In genomic region chr6:166765234-166765541, GRCh38 we compare ENCODE assay signal across 20 cellular contexts.
A peak's percentile ranks its signal among the peaks of the same experiment; 100 is the strongest.
DNase-seq lines count a peak whose midpoint lies in the region; ATAC-seq and TF ChIP-seq lines count a peak whose summit lies in the region.
"Had no signal": no experiment of that assay in that cellular context is flagged by ENCODE, and none has a peak within 500 bp of the region (broad histone marks: within the 10 kb centered on the region; RNA-seq: fewer than 3 reads in every experiment).

No MANE protein-coding gene starts in this region.

- H3K27me3 Mint-ChIP-seq in H9 (ENCODE audit: low read depth), result peaks cover 2% of the 10 kb centered on the region
- H3K27me3 Mint-ChIP-seq in activated CD8-positive, alpha-beta memory T cell treated with anti-CD3 and anti-CD28 coated beads, Interleukin-2, amount 10 ng/mL, durations not matched to agents 7 days and 5 days, result peaks cover 11% of the 10 kb centered on the region

- no peak overlapping the region for H4K5ac ChIP-seq in H9 (ENCODE audit: insufficient read length, low read depth, low read length)

- intact Hi-C loops in breast epithelium (cut with DNase I; ENCODE audit: low total_unique reads), result no loop called here

- H3K4me1 ChIP-seq in H9 (ENCODE audit: insufficient read depth, low read length), result peaks cover 3% of the 10 kb centered on the region; the same call in 1 of the 2 replicates
- H3K4me1 ChIP-seq in neutrophil (ENCODE audit: control insufficient read depth in 1 of 2, insufficient read depth in 1 of 2, low read depth in 1 of 2, low read length in 1 of 2), result peaks cover 30 to 45% of the 10 kb centered on the region in 2 experiments
- no peaks in the 10 kb centered on the region for H3K4me1 ChIP-seq in breast epithelium
- H3K4me1 ChIP-seq: Caco-2 had no signal

- H3K27me3 ChIP-seq in H9 (ENCODE audit: insufficient read depth, low read length) (no peaks in the 10 kb centered on the region), neutrophil (no peaks in the 10 kb centered on the region), breast epithelium (no peaks in the 10 kb centered on the region)
- H3K27me3 ChIP-seq: BLaER1 had no signal

- no peak overlapping the region for H2BK5ac ChIP-seq in H9 (ENCODE audit: insufficient read length, low read length)

- no peak overlapping the region for H3K4me2 ChIP-seq in H9 (ENCODE audit: insufficient read depth, insufficient read length, low read length)
- H3K4me2 ChIP-seq: BLaER1 had no signal

- H3K9me3 ChIP-seq in H9 (ENCODE audit: control insufficient read depth, low read depth, low read length), result no peaks in the 10 kb centered on the region
- no peaks in the 10 kb centered on the region for H3K9me3 ChIP-seq in neutrophil
- no peaks in the 10 kb centered on the region for H3K9me3 ChIP-seq in breast epithelium
- H3K9me3 ChIP-seq: BLaER1, Caco-2 had no signal

- H2BK120ac ChIP-seq in H9 (ENCODE audit: low read depth, low read length, poor library complexity, severe bottlenecking), result no peak overlapping the region

- no peak for TF ChIP-seq POLR2A in breast epithelium (IDR thresholded peaks at IDR 0.05)

- H3K79me1 ChIP-seq in H9 (ENCODE audit: insufficient read depth, low read depth, low read length, poor library complexity, severe bottlenecking), result no peaks in the 10 kb centered on the region

- no peak overlapping the region for H4K8ac ChIP-seq in H9 (replicated peaks; ENCODE audit: insufficient read length, low read depth, low read length)

- WGBS in H9 (ENCODE audit: extremely low coverage, insufficient read length, low lambda C conversion rate), result no CpG with 5 or more reads among the region's 14 CpGs

- H3K36me3 Mint-ChIP-seq in H9 (ENCODE audit: insufficient read depth in 1 of 3, low read depth in 3 of 3), result no peaks in the 10 kb centered on the region
- H3K36me3 Mint-ChIP-seq in activated CD8-positive, alpha-beta memory T cell treated with anti-CD3 and anti-CD28 coated beads, Interleukin-2, amount 10 ng/mL, durations not matched to agents 7 days and 5 days, result no peaks in the 10 kb centered on the region
- H3K36me3 Mint-ChIP-seq: CD4-positive, CD25-positive, alpha-beta regulatory T cell; CD8-positive, alpha-beta T cell had no signal

- no peak overlapping the region for H3K4ac ChIP-seq in H9 (ENCODE audit: low read depth, low read length)

- no peak overlapping the region for H2AK5ac ChIP-seq in H9 (ENCODE audit: insufficient read length, low read length)

- TF ChIP-seq CTCF in H9 (conservative IDR thresholded peaks at IDR 0.05) (no peak), neutrophil (IDR thresholded peaks at IDR 0.05) (no peak), breast epithelium (IDR thresholded peaks at IDR 0.05) (no peak)

- H3K4me3 ChIP-seq in neutrophil (ENCODE audit: low read depth in 1 of 2, low read length in 1 of 2), result no peak overlapping the region
- H3K4me3 ChIP-seq in breast epithelium, result no peak overlapping the region
- H3K4me3 ChIP-seq: BLaER1, GM12878, GM23248 had no signal

- H3K14ac ChIP-seq in H9 (ENCODE audit: insufficient read depth, low read length), result no peak overlapping the region

- H2AFZ ChIP-seq in H9 (ENCODE audit: low read length), result no peak overlapping the region
- H2AFZ ChIP-seq: GM23248 had no signal

- H4K20me1 ChIP-seq in H9 (ENCODE audit: control insufficient read depth, insufficient read depth, insufficient read length), result no peaks in the 10 kb centered on the region
- H4K20me1 ChIP-seq: BLaER1 had no signal

- no peak overlapping the region for H3K56ac ChIP-seq in H9 (ENCODE audit: insufficient read length, low read depth, low read length)

- H3K36me3 ChIP-seq in neutrophil (peaks cover 24% of the 10 kb centered on the region), breast epithelium (no peaks in the 10 kb centered on the region)
- H3K36me3 ChIP-seq: BLaER1 had no signal

- H3K4me1 Mint-ChIP-seq in H9, result peaks cover 24 to 35% of the 10 kb centered on the region in 2 experiments
- H3K4me1 Mint-ChIP-seq in activated CD8-positive, alpha-beta memory T cell treated with anti-CD3 and anti-CD28 coated beads, Interleukin-2, amount 10 ng/mL, durations not matched to agents 7 days and 5 days, result peaks cover 4% of the 10 kb centered on the region
- H3K4me1 Mint-ChIP-seq: B cell had no signal

- H3K27ac ChIP-seq in H9 (ENCODE audit: insufficient read length, low read depth, low read length) (no peak overlapping the region), neutrophil (peak overlapping the region; percentile 26), breast epithelium (no peak overlapping the region)
- H3K27ac ChIP-seq: BLaER1, C4-2B, GM23248 had no signal

- no peaks in the 10 kb centered on the region for H3K23me2 ChIP-seq in H9 (ENCODE audit: insufficient read length, low read depth, low read length, poor library complexity, severe bottlenecking)

- H2BK15ac ChIP-seq in H9 (ENCODE audit: low read depth, low read length), result no peak overlapping the region

- H3K18ac ChIP-seq in H9 (ENCODE audit: insufficient read length, low read depth, low read length), result no peak overlapping the region

- H3K4me3 Mint-ChIP-seq in H9, result no peak overlapping the region
- no peak overlapping the region for H3K4me3 Mint-ChIP-seq in activated CD8-positive, alpha-beta memory T cell treated with anti-CD3 and anti-CD28 coated beads, Interleukin-2, amount 10 ng/mL, durations not matched to agents 7 days and 5 days
- H3K4me3 Mint-ChIP-seq: B cell; CD4-positive, CD25-positive, alpha-beta regulatory T cell; CD8-positive, alpha-beta T cell had no signal

- no peaks in the 10 kb centered on the region for H3K79me2 ChIP-seq in H9 (ENCODE audit: insufficient read depth, low read length)

- no peak overlapping the region for H4K91ac ChIP-seq in H9 (ENCODE audit: insufficient read length, low read depth, low read length)

- no peak overlapping the region for H3T11ph ChIP-seq in H9 (ENCODE audit: low read length)

- H2BK12ac ChIP-seq in H9 (ENCODE audit: insufficient read length, low read depth, low read length), result no peak overlapping the region

- H3K27ac Mint-ChIP-seq in H9, result no peak overlapping the region
- H3K27ac Mint-ChIP-seq in activated CD8-positive, alpha-beta memory T cell treated with anti-CD3 and anti-CD28 coated beads, Interleukin-2, amount 10 ng/mL, durations not matched to agents 7 days and 5 days, result no peak overlapping the region
- H3K27ac Mint-ChIP-seq: B cell; CD8-positive, alpha-beta T cell had no signal

- peak; percentile 47 for DNase-seq in activated effector memory CD4-positive, alpha-beta T cell treated with anti-CD3 and anti-CD28 coated beads, Interleukin-2, amount 50 U/mL, for 16 hours
- DNase-seq in activated effector memory CD4-positive, alpha-beta T cell treated with Interleukin-2 at 50 U/mL for 16 hours, result no peak
- DNase-seq in H9, result peak; percentile 20
- peak; percentile 33 for DNase-seq in activated CD8-positive, alpha-beta memory T cell treated with anti-CD3 and anti-CD28 coated beads, Interleukin-2, amount 10 ng/mL, durations not matched to agents 7 days and 5 days
- no peak for DNase-seq in DMS79 (lab: John Stamatoyannopoulos, UW)
- DNase-seq in breast epithelium (ENCODE audit: low spot score in 2 of 2), result no peak
- DNase-seq: Caco-2; CD4-positive, CD25-positive, alpha-beta regulatory T cell; CD8-positive, alpha-beta T cell; DMS153; EL; GDM1; GM23248; H7 had no signal

- H2BK20ac ChIP-seq in H9 (ENCODE audit: low read depth, low read length, poor library complexity, severe bottlenecking), result no peak overlapping the region

- no peak for ATAC-seq in activated CD8-positive, alpha-beta memory T cell treated with anti-CD3 and anti-CD28 coated beads, Interleukin-2, amount 10 ng/mL, durations not matched to agents 7 days and 5 days
- ATAC-seq: CD8-positive, alpha-beta T cell; GM12878; HCT116 had no signal

- no peak overlapping the region for H3K23ac ChIP-seq in H9 (ENCODE audit: insufficient read length, low read depth, low read length)

- CTCF ChIA-PET in activated CD8-positive, alpha-beta memory T cell treated with anti-CD3 and anti-CD28 coated beads, Interleukin-2, amount 10 ng/mL, durations not matched to agents 7 days and 5 days (lab: Charles Lee), result interaction anchor here (0.6 to 3.9 kb wide), 2 partner anchors 10 to 443 kb away, joined by 3 to 23 read pairs; no protein-coding TSS in a partner anchor

- no peak overlapping the region for H3K9ac ChIP-seq in H9 (ENCODE audit: extremely low read depth, insufficient read length, low read length)
- H3K9ac ChIP-seq: BLaER1, GM23248 had no signal

- no peaks in the 10 kb centered on the region for H3K9me3 Mint-ChIP-seq in H9
- H3K9me3 Mint-ChIP-seq in activated CD8-positive, alpha-beta memory T cell treated with anti-CD3 and anti-CD28 coated beads, Interleukin-2, amount 10 ng/mL, durations not matched to agents 7 days and 5 days (ENCODE audit: low read depth), result no peaks in the 10 kb centered on the region
- H3K9me3 Mint-ChIP-seq: CD8-positive, alpha-beta T cell had no signal

Comparison
In these comparisons a context has a peak if more than half of its experiments do, and no peak if none do; other contexts are left out.
1. DNase-seq: peak in activated effector memory CD4-positive, alpha-beta T cell treated with anti-CD3 and anti-CD28 coated beads, Interleukin-2, amount 50 U/mL, for 16 hours (single experiment), H9 (single experiment) and activated CD8-positive, alpha-beta memory T cell treated with anti-CD3 and anti-CD28 coated beads, Interleukin-2, amount 10 ng/mL, durations not matched to agents 7 days and 5 days (single experiment); none in activated effector memory CD4-positive, alpha-beta T cell treated with Interleukin-2 at 50 U/mL for 16 hours (single experiment), DMS79 (single experiment) and breast epithelium (0 of 2).